1 cellular context compared by ENCODE assay signal in genomic region chr19:9498183-9498902, GRCh38.
TF ChIP-seq lines count a peak whose summit lies in the region.

Gene ZNF560 (minus strand): TSS chr19:9498616. CDS start chr19:9475313, 23,303 bp downstream.

TF ChIP-seq in HEK293, 187 proteins besides CTCF, POLR2A, EP300 and RAD21 (continued from another document):
- TF ChIP-seq, protein P1, sequence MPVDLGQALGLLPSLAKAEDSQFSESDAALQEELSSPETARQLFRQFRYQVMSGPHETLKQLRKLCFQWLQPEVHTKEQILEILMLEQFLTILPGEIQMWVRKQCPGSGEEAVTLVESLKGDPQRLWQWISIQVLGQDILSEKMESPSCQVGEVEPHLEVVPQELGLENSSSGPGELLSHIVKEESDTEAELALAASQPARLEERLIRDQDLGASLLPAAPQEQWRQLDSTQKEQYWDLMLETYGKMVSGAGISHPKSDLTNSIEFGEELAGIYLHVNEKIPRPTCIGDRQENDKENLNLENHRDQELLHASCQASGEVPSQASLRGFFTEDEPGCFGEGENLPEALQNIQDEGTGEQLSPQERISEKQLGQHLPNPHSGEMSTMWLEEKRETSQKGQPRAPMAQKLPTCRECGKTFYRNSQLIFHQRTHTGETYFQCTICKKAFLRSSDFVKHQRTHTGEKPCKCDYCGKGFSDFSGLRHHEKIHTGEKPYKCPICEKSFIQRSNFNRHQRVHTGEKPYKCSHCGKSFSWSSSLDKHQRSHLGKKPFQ (tag by site-specific recombination; IDR thresholded peaks at IDR 0.05): no peak
- TF ChIP-seq ZNF701 (tag by site-specific recombination; IDR thresholded peaks at IDR 0.05) (no peak), HOXA7 (CRISPR knock-in tag; IDR thresholded peaks at IDR 0.05; ENCODE audit: borderline replicate concordance) (no peak), ZNF335 (tag by site-specific recombination; conservative IDR thresholded peaks at IDR 0.05) (no peak)
TF ChIP-seq in HEK293: peak in this region for 0.
